Comparison of ENCODE assay signal across 9 cellular contexts in genomic region chr7:76281006-76281705, GRCh38. TPM values are rescaled to one million over a fixed set of nuclear protein-coding genes. Genes with fewer than 3 reads are reported as not detected.
DNase-seq lines count a peak whose midpoint lies in the region; ATAC-seq and TF ChIP-seq lines count a peak whose summit lies in the region.
"Had no signal": no experiment of that assay in that cellular context is flagged by ENCODE, and none has a peak within 500 bp of the region (broad histone marks: within the 10 kb centered on the region; RNA-seq: fewer than 3 reads in every experiment).

No MANE protein-coding gene starts in this region.

- no peak overlapping the region for H2AK5ac ChIP-seq in neuronal stem cell (ENCODE audit: low read depth, low read length)

- peaks cover 38% of the 10 kb centered on the region for H3K27me3 Mint-ChIP-seq in CD8-positive, alpha-beta T cell (ENCODE audit: low read depth)

- intact Hi-C loops in CD8-positive, alpha-beta T cell (cut with DNase I, micrococcal nuclease), result no loop called here

- H2BK5ac ChIP-seq in neuronal stem cell (ENCODE audit: low read length), result no peak overlapping the region

- no peak overlapping the region for H4K91ac ChIP-seq in neuronal stem cell (ENCODE audit: low read depth, low read length, poor library complexity)

- CTCF ChIA-PET in CD8-positive, alpha-beta T cell (lab: Charles Lee), result interaction anchor here (1.8 to 3.2 kb wide), 2 partner anchors 10 to 103 kb away, joined by 5 to 15 read pairs; no protein-coding TSS in a partner anchor

- DNase-seq in CD8-positive, alpha-beta T cell, result peak in 1 of 7 experiments; percentile 21
- DNase-seq in SJSA1 (ENCODE audit: low read depth in 1 of 2, low spot score in 2 of 2), result no peak
- no peak for DNase-seq in neuronal stem cell (ENCODE audit: low spot score)
- no peak for DNase-seq in foreskin melanocyte
- DNase-seq in NCI-H82 treated with DMSO at 0.1 percent for 48 hours (lab: John Stamatoyannopoulos, UW; ENCODE audit: unreplicated experiment), result no peak
- no peak for DNase-seq in kidney tubule cell (ENCODE audit: low spot score)
- DNase-seq: NCI-H2081 had no signal

- H3K27ac ChIP-seq in CD8-positive, alpha-beta T cell (ENCODE audit: low read depth, low read length), result no peak overlapping the region
- no peak overlapping the region for H3K27ac ChIP-seq in SJSA1
- no peak overlapping the region for H3K27ac ChIP-seq in esophagus (ENCODE audit: low read depth in 2 of 2, low read length in 1 of 2)
- H3K27ac ChIP-seq in neuronal stem cell (replicated peaks; ENCODE audit: low read length), result no peak overlapping the region

- H3K4me1 ChIP-seq in CD8-positive, alpha-beta T cell (ENCODE audit: insufficient read depth, low read length), result peaks cover 13% of the 10 kb centered on the region
- peaks cover 9% of the 10 kb centered on the region for H3K4me1 ChIP-seq in SJSA1 (replicated peaks)
- H3K4me1 ChIP-seq in esophagus (ENCODE audit: control insufficient read depth in 2 of 2, insufficient read depth in 2 of 2, low read length in 1 of 2), result peaks cover 3 to 9% of the 10 kb centered on the region in 2 donors
- peaks cover 0 to 3% of the 10 kb centered on the region in 2 donors for H3K4me1 ChIP-seq in neuronal stem cell (ENCODE audit: control insufficient read depth in 2 of 2, insufficient read depth in 1 of 2, low read depth in 1 of 2, low read length in 2 of 2)

- no peak for TF ChIP-seq CTCF in CD8-positive, alpha-beta T cell (IDR thresholded peaks at IDR 0.05)

- no peaks in the 10 kb centered on the region for H3K9me3 Mint-ChIP-seq in CD8-positive, alpha-beta T cell

- no peak overlapping the region for H3K18ac ChIP-seq in neuronal stem cell (ENCODE audit: low read length)

- H3K14ac ChIP-seq in neuronal stem cell (ENCODE audit: low read length), result no peak overlapping the region

- POLR2A ChIA-PET in CD8-positive, alpha-beta T cell (lab: Charles Lee), result no interaction called here

- peak; percentile 41 for ATAC-seq in CD8-positive, alpha-beta T cell
- no peak for ATAC-seq in GM21515 (IDR thresholded peaks at IDR 0.05; ENCODE audit: unreplicated experiment)

- H3K27me3 ChIP-seq in CD8-positive, alpha-beta T cell (ENCODE audit: insufficient read depth, low read length), result peaks cover 6% of the 10 kb centered on the region
- H3K27me3 ChIP-seq in SJSA1 (replicated peaks), result peaks cover 25% of the 10 kb centered on the region
- no peaks in the 10 kb centered on the region for H3K27me3 ChIP-seq in esophagus (ENCODE audit: control insufficient read depth in 1 of 2, insufficient read depth in 2 of 2, low read length in 2 of 2)
- H3K27me3 ChIP-seq in neuronal stem cell (ENCODE audit: control insufficient read depth in 3 of 3, insufficient read depth in 3 of 3, low read depth in 1 of 3, low read length in 3 of 3), result peaks cover 10 to 77% (median 49%) of the 10 kb centered on the region in 3 experiments

- H3K4me2 ChIP-seq in neuronal stem cell (ENCODE audit: insufficient read depth, low read length, poor library complexity, severe bottlenecking), result peak overlapping the region; percentile 62

- H3K36me3 Mint-ChIP-seq in CD8-positive, alpha-beta T cell, result no peaks in the 10 kb centered on the region

- H3K9ac ChIP-seq in neuronal stem cell (ENCODE audit: low read depth, low read length, poor library complexity), result peak overlapping the region; percentile 81

- H2BK15ac ChIP-seq in neuronal stem cell (ENCODE audit: low read length), result no peak overlapping the region

- 4 to 8% methylated on average over 21 to 63 of the region's 63 CpGs for WGBS in esophagus, 2 donors
- no CpG with 5 or more reads among the region's 63 CpGs for WGBS in neuronal stem cell (ENCODE audit: extremely low coverage in 2 of 2, insufficient read length in 2 of 2, insufficient replicate concordance in 1 of 2), 2 donors

- H2BK12ac ChIP-seq in neuronal stem cell (ENCODE audit: low read length), result no peak overlapping the region

- H2BK120ac ChIP-seq in neuronal stem cell (ENCODE audit: low read depth, low read length), result no peak overlapping the region

- no peaks in the 10 kb centered on the region for H3K36me3 ChIP-seq in CD8-positive, alpha-beta T cell (ENCODE audit: insufficient read depth, low read length)
- H3K36me3 ChIP-seq in SJSA1 (no peaks in the 10 kb centered on the region), esophagus (ENCODE audit: control insufficient read depth in 2 of 2, insufficient read depth in 2 of 2, low read length in 1 of 2) (peaks cover 0 to 2% of the 10 kb centered on the region in 2 donors), neuronal stem cell (replicated peaks in 1 of 2; ENCODE audit: control insufficient read depth in 2 of 2, insufficient read depth in 2 of 2, low read length in 2 of 2) (no peaks in the 10 kb centered on the region)

- peak overlapping the region; percentile 82 for H2AFZ ChIP-seq in neuronal stem cell (ENCODE audit: low read length)

- no peak overlapping the region for H3K4ac ChIP-seq in neuronal stem cell (ENCODE audit: low read length)

- H3K4me1 Mint-ChIP-seq in CD8-positive, alpha-beta T cell (ENCODE audit: low read depth), result peaks cover 14% of the 10 kb centered on the region

- peak overlapping the region; percentile 34 for H3K4me3 ChIP-seq in CD8-positive, alpha-beta T cell (ENCODE audit: low read depth, low read length)
- H3K4me3 ChIP-seq in SJSA1 (peak overlapping the region; percentile 22), esophagus (ENCODE audit: low read depth in 1 of 2, low read length in 2 of 2) (peak overlapping the region; percentile 41 to 68), neuronal stem cell (ENCODE audit: low read length in 2 of 2) (peak overlapping the region; percentile 17 to 64)

- H3K9me3 ChIP-seq in CD8-positive, alpha-beta T cell (ENCODE audit: low read length), result no peaks in the 10 kb centered on the region
- H3K9me3 ChIP-seq in SJSA1 (replicated peaks) (no peaks in the 10 kb centered on the region), esophagus (ENCODE audit: control insufficient read depth in 2 of 2, insufficient read depth in 1 of 2, low read depth in 1 of 2, low read length in 1 of 2) (no peaks in the 10 kb centered on the region), neuronal stem cell (replicated peaks in 1 of 2; ENCODE audit: control insufficient read depth in 2 of 2, insufficient read depth in 1 of 2, low read depth in 1 of 2, low read length in 2 of 2) (no peaks in the 10 kb centered on the region)

- H3K4me3 Mint-ChIP-seq in CD8-positive, alpha-beta T cell, result peak overlapping the region; percentile 75

- H3K79me1 ChIP-seq in neuronal stem cell (ENCODE audit: low read depth, low read length), result no peaks in the 10 kb centered on the region

- peak overlapping the region; percentile 89 for H3K23ac ChIP-seq in neuronal stem cell (ENCODE audit: low read depth, low read length, poor library complexity)

- no peak overlapping the region for H4K8ac ChIP-seq in neuronal stem cell (ENCODE audit: low read depth, low read length)

- no peak overlapping the region for H3K27ac Mint-ChIP-seq in CD8-positive, alpha-beta T cell

RNA-seq across cellular contexts. Expression of gene HSPB1, which starts 21.3 kb away (rescaled TPM):
- 10 to 100 TPM; 26.1 to 33.2 TPM for total RNA-seq in CD8-positive, alpha-beta T cell
- 119 and 221 TPM in 2 replicates for total RNA-seq in SJSA1 (2014; rRNA removed; shearing (Covaris generic))
- 1,000 to 10,000 TPM; 4,444 to 4,845 TPM for polyA plus RNA-seq in esophagus
- 217 TPM for polyA plus RNA-seq in neuronal stem cell (2013, experiment 1 of 2)
- 205 TPM for polyA plus RNA-seq in neuronal stem cell (2013, experiment 2 of 2)
